ENCODE assay signal across 12 cellular contexts in the genomic region with DNA sequence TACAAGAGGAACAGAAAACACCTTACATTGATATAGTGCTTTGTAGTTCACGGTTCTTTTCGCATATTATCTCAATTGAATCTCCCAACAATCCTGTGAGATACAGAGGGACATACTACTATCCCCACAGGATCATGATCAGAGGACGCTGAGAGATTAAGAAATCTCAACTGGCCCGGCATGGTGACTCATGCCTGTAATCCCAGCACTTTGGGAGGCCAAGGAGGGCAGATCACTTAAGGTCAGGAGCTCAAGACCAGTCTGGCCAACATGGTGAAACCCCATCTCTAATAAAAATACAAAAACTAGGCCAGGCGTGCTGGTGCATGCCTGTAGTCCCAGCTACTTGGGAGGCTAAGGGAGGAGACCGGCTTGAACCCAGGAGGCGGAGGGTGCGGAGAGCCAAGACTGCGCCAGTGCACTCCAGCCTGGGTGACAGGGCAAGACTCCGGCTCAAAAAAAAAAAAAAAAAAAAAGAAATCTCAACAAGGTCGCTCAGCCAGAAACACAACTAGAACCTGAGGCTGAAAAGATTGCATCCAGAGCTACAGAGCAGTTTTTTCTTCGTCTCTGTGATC. TPM values are rescaled to one million over a fixed set of nuclear protein-coding genes. Genes with fewer than 3 reads are reported as not detected.
DNase-seq lines count a peak whose midpoint lies in the region; ATAC-seq and TF ChIP-seq lines count a peak whose summit lies in the region.
"Had no signal": no experiment of that assay in that cellular context is flagged by ENCODE, and none has a peak within 500 bp of the region (broad histone marks: within the 10 kb centered on the region; RNA-seq: fewer than 3 reads in every experiment).

No MANE protein-coding gene starts in this region.

- H3K4me1 Mint-ChIP-seq in CD14-positive monocyte: peaks cover 7% of the 10 kb centered on the region
- H3K4me1 Mint-ChIP-seq: stimulated activated memory B cell treated with anti-CD40 and anti-IgM and Interleukin-4, amounts not matched to agents 10 μg/mL and 1 μg/mL and 100 μg/mL, for 72 hours had no signal

- H3K27ac ChIP-seq in epithelial cell of prostate (peak overlapping the region; percentile 96), neutrophil (peak overlapping the region; percentile 96)

- no peaks in the 10 kb centered on the region for H3K27me3 ChIP-seq in neutrophil

- DNase-seq in CD14-positive monocyte (ENCODE audit: low spot score): peak; percentile 59
- peak; percentile 43 for DNase-seq in MV-4-11 (lab: John Stamatoyannopoulos, UW)
- DNase-seq in epithelial cell of prostate (ENCODE audit: low read depth, low spot score): no peak
- no peak for DNase-seq in inferior parietal cortex (ENCODE audit: extremely low spot score)
- DNase-seq in NCI-H1436 (lab: John Stamatoyannopoulos, UW): no peak
- no peak for DNase-seq in RPMI8226
- DNase-seq: C1 segment of cervical spinal cord; effector CD8-positive, alpha-beta T cell; NCI-H1436 treated with DMSO at 0.1 percent for 48 hours had no signal

- H3K36me3 ChIP-seq in neutrophil: no peaks in the 10 kb centered on the region

- H3K36me3 Mint-ChIP-seq in CD14-positive monocyte: no peaks in the 10 kb centered on the region
- H3K36me3 Mint-ChIP-seq: stimulated activated memory B cell treated with anti-CD40 and anti-IgM and Interleukin-4, amounts not matched to agents 10 μg/mL and 1 μg/mL and 100 μg/mL, for 72 hours had no signal

- no peak overlapping the region for H3K4me3 ChIP-seq in neutrophil (ENCODE audit: low read depth in 1 of 2, low read length in 1 of 2)

- no peaks in the 10 kb centered on the region for H3K9me3 Mint-ChIP-seq in CD14-positive monocyte
- H3K9me3 Mint-ChIP-seq: stimulated activated memory B cell treated with anti-CD40 and anti-IgM and Interleukin-4, amounts not matched to agents 10 μg/mL and 1 μg/mL and 100 μg/mL, for 72 hours had no signal

- TF ChIP-seq CTCF in CD14-positive monocyte (IDR thresholded peaks at IDR 0.05): no peak
- TF ChIP-seq CTCF in neutrophil (IDR thresholded peaks at IDR 0.05): no peak

- H3K27ac Mint-ChIP-seq in CD14-positive monocyte: peak overlapping the region in 2 of 7 donors; percentile 68 to 81
- H3K27ac Mint-ChIP-seq: stimulated activated memory B cell treated with anti-CD40 and anti-IgM and Interleukin-4, amounts not matched to agents 10 μg/mL and 1 μg/mL and 100 μg/mL, for 72 hours had no signal

- H3K4me1 ChIP-seq in neutrophil (ENCODE audit: control insufficient read depth in 1 of 2, insufficient read depth in 1 of 2, low read depth in 1 of 2, low read length in 1 of 2): peaks cover 28% of the 10 kb centered on the region in 2 experiments

- intact Hi-C loops in CD14-positive monocyte (cut with micrococcal nuclease): loop anchor here (5.0 to 10.0 kb wide), 5 partner anchors 56 to 206 kb away; a partner anchor contains a TSS

- H3K4me3 Mint-ChIP-seq in CD14-positive monocyte: peak overlapping the region in 1 of 2 donors; percentile 42
- H3K4me3 Mint-ChIP-seq: stimulated activated memory B cell treated with anti-CD40 and anti-IgM and Interleukin-4, amounts not matched to agents 10 μg/mL and 1 μg/mL and 100 μg/mL, for 72 hours had no signal

- no peak for ATAC-seq in HG02588 (IDR thresholded peaks at IDR 0.05; ENCODE audit: unreplicated experiment)
- ATAC-seq: stimulated activated memory B cell treated with anti-CD40 and anti-IgM and Interleukin-4, amounts not matched to agents 10 μg/mL and 1 μg/mL and 100 μg/mL, for 72 hours had no signal

- no peaks in the 10 kb centered on the region for H3K9me3 ChIP-seq in neutrophil

- peaks cover 0 to 20% (median 1%) of the 10 kb centered on the region in 3 donors for H3K27me3 Mint-ChIP-seq in CD14-positive monocyte (ENCODE audit: low read depth in 3 of 3)
- H3K27me3 Mint-ChIP-seq: stimulated activated memory B cell treated with anti-CD40 and anti-IgM and Interleukin-4, amounts not matched to agents 10 μg/mL and 1 μg/mL and 100 μg/mL, for 72 hours had no signal

RNA-seq across cellular contexts. Expression of a gene that starts 7.4 kb away (rescaled TPM):
- polyA plus RNA-seq in CD14-positive monocyte: 1 to 10 TPM; 4.6 to 8.3 TPM

RNA-seq across cellular contexts. Expression of a gene that starts 7.5 kb away (rescaled TPM):
- polyA plus RNA-seq in CD14-positive monocyte: not detected

Comparison
In these comparisons a context has a peak if more than half of its experiments do, and no peak if none do; other contexts are left out.
1. DNase-seq: peak in CD14-positive monocyte (single experiment) and MV-4-11 (single experiment); none in epithelial cell of prostate (single experiment), inferior parietal cortex (single experiment), NCI-H1436 (single experiment) and RPMI8226 (single experiment).